Comparison of ENCODE assay signal across 10 cellular contexts in the genomic region with DNA sequence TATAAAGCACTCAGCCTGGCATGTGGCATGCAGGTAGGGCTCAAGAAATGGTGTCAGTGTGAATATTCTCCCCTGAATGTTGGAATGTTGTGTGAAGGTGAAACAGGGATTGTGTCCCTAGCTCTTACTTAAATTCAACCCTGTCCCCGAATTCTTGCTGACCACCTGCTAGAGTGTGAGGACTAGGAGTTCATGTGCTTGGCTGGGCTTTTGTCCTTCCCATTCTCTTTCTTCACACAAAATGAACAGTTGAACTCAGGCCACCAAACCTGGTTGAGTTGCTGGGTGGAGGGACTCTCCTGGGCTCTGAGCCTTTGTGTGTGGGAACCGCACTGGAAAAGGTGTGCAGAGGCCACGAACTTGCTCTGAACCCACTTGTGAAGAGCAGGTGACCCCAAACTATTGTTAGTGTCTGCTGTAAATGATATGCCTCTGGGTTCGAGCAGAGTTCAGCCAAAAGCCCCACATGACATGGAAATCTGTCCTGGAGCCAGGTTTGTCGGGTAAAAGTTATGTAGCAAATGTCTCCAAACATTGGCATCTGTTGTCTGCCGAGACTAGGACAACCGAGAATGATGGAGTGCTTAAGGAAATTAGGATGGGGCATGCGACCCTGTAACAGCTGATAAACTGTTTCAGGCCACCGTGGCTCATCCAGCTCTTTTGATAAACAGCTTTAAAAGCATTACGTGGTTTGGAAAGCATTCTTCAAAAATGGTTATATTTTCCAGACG.
DNase-seq lines count a peak whose midpoint lies in the region; TF ChIP-seq lines count a peak whose summit lies in the region.
"Had no signal": no experiment of that assay in that cellular context is flagged by ENCODE, and none has a peak within 500 bp of the region (broad histone marks: within the 10 kb centered on the region; RNA-seq: fewer than 3 reads in every experiment).

No MANE protein-coding gene starts in this region.

- H3K9me3 ChIP-seq in hepatocyte (ENCODE audit: low read depth), result no peaks in the 10 kb centered on the region
- no peaks in the 10 kb centered on the region for H3K9me3 ChIP-seq in spleen
- H3K9me3 ChIP-seq: thyroid gland had no signal

- no peak for TF ChIP-seq CTCF in hepatocyte (IDR thresholded peaks at IDR 0.05; ENCODE audit: poor library complexity)
- no peak for TF ChIP-seq CTCF in spleen (IDR thresholded peaks at IDR 0.05 in 8 of 11, conservative IDR thresholded peaks at IDR 0.05 in 3 of 11)

- WGBS in hepatocyte (ENCODE audit: low lambda C conversion rate, missing lambda C conversion rate), result 57% methylated on average over 11 of the region's 11 CpGs
- 75 to 87% (median 83%) methylated on average over 11 of the region's 11 CpGs for WGBS in spleen, 5 donors

- H3K9me2 ChIP-seq in hepatocyte (replicated peaks; ENCODE audit: insufficient read depth), result no peaks in the 10 kb centered on the region

- no peaks in the 10 kb centered on the region for H4K20me1 ChIP-seq in hepatocyte (ENCODE audit: insufficient read depth, poor library complexity, severe bottlenecking)

- H3K4me1 Mint-ChIP-seq in activated CD4-positive, alpha-beta memory T cell treated with anti-CD3 and anti-CD28 coated beads for 36 hours (ENCODE audit: low read depth), result peaks cover 88% of the 10 kb centered on the region

- H3K79me2 ChIP-seq in hepatocyte, result no peaks in the 10 kb centered on the region

- H3K27ac ChIP-seq in hepatocyte, result peak overlapping the region; percentile 89
- peak overlapping the region; percentile 67 to 91 (median 80) for H3K27ac ChIP-seq in spleen

- H3K36me3 ChIP-seq in hepatocyte (replicated peaks; ENCODE audit: insufficient read depth, low read depth) (no peaks in the 10 kb centered on the region), spleen (peaks cover 0 to 15% (median 0%) of the 10 kb centered on the region in 6 donors)
- H3K36me3 ChIP-seq: thyroid gland had no signal

- no peak for TF ChIP-seq POLR2A in spleen (IDR thresholded peaks at IDR 0.05)

- H2AFZ ChIP-seq in hepatocyte, result no peak overlapping the region

- no peak overlapping the region for H3K4me3 Mint-ChIP-seq in activated CD4-positive, alpha-beta memory T cell treated with anti-CD3 and anti-CD28 coated beads for 36 hours

- H3K27me3 Mint-ChIP-seq in activated CD4-positive, alpha-beta memory T cell treated with anti-CD3 and anti-CD28 coated beads for 36 hours, result no peaks in the 10 kb centered on the region

- POLR2A ChIA-PET in activated CD4-positive, alpha-beta memory T cell treated with anti-CD3 and anti-CD28 coated beads for 36 hours (lab: Charles Lee), result interaction anchor here (1.6 kb wide), 1 partner anchor 28 kb away, joined by 4 read pairs; no protein-coding TSS in a partner anchor

- H3K4me3 ChIP-seq in Jurkat, Clone E6-1 (ENCODE audit: low read length), result peak overlapping the region; percentile 38; the same call in 1 of the 2 replicates
- H3K4me3 ChIP-seq in hepatocyte, result no peak overlapping the region
- peak overlapping the region in 1 of 8 donors; percentile 19 for H3K4me3 ChIP-seq in spleen
- H3K4me3 ChIP-seq: skin epidermis, thyroid gland had no signal

- H3K9me3 Mint-ChIP-seq in activated CD4-positive, alpha-beta memory T cell treated with anti-CD3 and anti-CD28 coated beads for 36 hours, result no peaks in the 10 kb centered on the region

- H3K27me3 ChIP-seq in hepatocyte (no peaks in the 10 kb centered on the region), spleen (replicated peaks in 1 of 7) (no peaks in the 10 kb centered on the region)
- H3K27me3 ChIP-seq: thyroid gland had no signal

- CTCF ChIA-PET in activated CD4-positive, alpha-beta memory T cell treated with anti-CD3 and anti-CD28 coated beads for 36 hours (lab: Charles Lee), result interaction anchor here (0.7 to 1.4 kb wide), 3 partner anchors 26 to 36 kb away, joined by 3 to 5 read pairs (median 3); no protein-coding TSS in a partner anchor

- peak overlapping the region; percentile 95 for H3K27ac Mint-ChIP-seq in activated CD4-positive, alpha-beta memory T cell treated with anti-CD3 and anti-CD28 coated beads for 36 hours

- no peaks in the 10 kb centered on the region for H3K36me3 Mint-ChIP-seq in activated CD4-positive, alpha-beta memory T cell treated with anti-CD3 and anti-CD28 coated beads for 36 hours

- peak overlapping the region; percentile 8 for H3K4me2 ChIP-seq in hepatocyte

- H3K4me1 ChIP-seq in hepatocyte (ENCODE audit: insufficient read depth), result peaks cover 71% of the 10 kb centered on the region
- peaks cover 37 to 85% (median 68%) of the 10 kb centered on the region in 6 donors for H3K4me1 ChIP-seq in spleen

- intact Hi-C loops in activated CD4-positive, alpha-beta memory T cell treated with anti-CD3 and anti-CD28 coated beads for 36 hours (cut with micrococcal nuclease), result loop anchor here (1.0 to 10.0 kb wide), 6 partner anchors 24 to 299 kb away; partner anchors contain the start of gene DHRS3
- intact Hi-C loops in spleen (cut with DNase I; ENCODE audit: low total_unique reads), result no loop called here

- DNase-seq in Jurkat, Clone E6-1 (ENCODE audit: low read depth, low spot score), result no peak
- no peak for DNase-seq in activated CD4-positive, alpha-beta memory T cell treated with anti-CD3 and anti-CD28 coated beads for 36 hours
- DNase-seq in hepatocyte (ENCODE audit: low spot score) (no peak), spleen (no peak), GM19238 (ENCODE audit: insufficient read length, low spot score) (no peak), SIG-M5 treated with dmso at 0.1 percent for 504 hours (lab: John Stamatoyannopoulos, UW; ENCODE audit: unreplicated experiment) (no peak)
- DNase-seq in stimulated activated CD4-positive, alpha-beta T cell treated with anti-CD3 and anti-CD28 coated beads, Interleukin-4, amount 100 ng/mL, for 4 hours, result no peak
- DNase-seq: NCI-H146, thyroid gland had no signal
